ENCODE assay signal across 8 cellular contexts in the genomic region with DNA sequence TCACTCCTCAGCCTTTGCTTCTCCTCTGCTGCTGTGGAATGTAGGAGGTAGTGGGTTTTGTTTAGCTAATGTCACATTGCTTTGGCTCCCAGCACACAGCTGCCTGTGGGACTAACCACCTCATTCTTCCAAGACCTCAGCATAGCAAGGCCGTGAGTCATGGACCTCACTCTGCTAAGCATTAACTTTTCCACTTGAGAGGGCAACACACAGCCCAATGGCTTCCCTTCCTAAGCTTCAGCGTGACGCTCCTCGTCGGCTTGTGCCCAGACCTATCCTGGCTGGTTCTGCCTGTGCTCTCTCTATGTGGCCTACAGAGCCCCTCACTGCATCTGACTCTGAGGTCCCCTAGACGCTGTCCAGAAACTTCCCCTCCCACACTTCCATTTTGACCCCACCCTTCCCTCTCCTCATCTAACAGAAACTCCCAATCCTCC. TPM values are rescaled to one million over a fixed set of nuclear protein-coding genes. Genes with fewer than 3 reads are reported as not detected.
DNase-seq lines count a peak whose midpoint lies in the region; FAIRE-seq and TF ChIP-seq lines count a peak whose summit lies in the region.

No MANE protein-coding gene starts in this region.

- DNase-seq in ACHN (peak; percentile 100), M059J (ENCODE audit: low read depth) (peak; percentile 100), erythroblast (lab: John Stamatoyannopoulos, UW) (no peak), NCI-H446 treated with DMSO at 0.1 percent for 48 hours (lab: John Stamatoyannopoulos, UW) (no peak), GM19239 (ENCODE audit: insufficient read length, low spot score) (no peak)
- no peak for DNase-seq in activated CD4-positive, alpha-beta T cell treated with anti-CD3 and anti-CD28 coated beads for 4 hours

- H3K27me3 ChIP-seq in mucosa of rectum (ENCODE audit: control insufficient read depth in 2 of 2, insufficient read depth in 2 of 2, low read length in 2 of 2) = no peaks in the 10 kb centered on the region

- TF ChIP-seq POLR2A in erythroblast (IDR thresholded peaks at IDR 0.05; ENCODE audit: low read length) = no peak

- H3K4me1 ChIP-seq in mucosa of rectum (ENCODE audit: control insufficient read depth in 2 of 2, insufficient read depth in 2 of 2, low read length in 2 of 2) = peaks cover 14 to 18% of the 10 kb centered on the region in 2 donors

- no peak overlapping the region for H3K4me3 ChIP-seq in mucosa of rectum (ENCODE audit: low read length in 2 of 2)

- peak overlapping the region; percentile 74 to 77 for H3K27ac ChIP-seq in mucosa of rectum (ENCODE audit: low read depth in 2 of 2, low read length in 2 of 2)

- no peaks in the 10 kb centered on the region for H3K9me3 ChIP-seq in mucosa of rectum (ENCODE audit: control insufficient read depth in 2 of 2, low read length in 2 of 2)

- in situ Hi-C loops in ACHN (cut with HindIII; ENCODE audit: low pct_ligation_motif_present, low pct_unique_long_range_greater_than_20kb, low sequenced_read_pairs) = no loop called here

- peak overlapping the region; percentile 24 to 35 for H3K9ac ChIP-seq in mucosa of rectum (ENCODE audit: low read depth in 1 of 2, low read length in 2 of 2)

- peak; percentile 91 for FAIRE-seq in endometrium (lab: Jason Lieb, UNC)
- FAIRE-seq in GM19239 (lab: Jason Lieb, UNC) = no peak

- H3K36me3 ChIP-seq in mucosa of rectum (ENCODE audit: control insufficient read depth in 2 of 2, insufficient read depth in 2 of 2, low read length in 2 of 2) = peaks cover 0 to 11% of the 10 kb centered on the region in 2 donors

RNA-seq across cellular contexts. Expression of a gene that starts 23.3 kb away (rescaled TPM):
- 80.3 and 128 TPM in 2 replicates for total RNA-seq in M059J (2014; rRNA removed; shearing (Covaris generic))

RNA-seq across cellular contexts. Expression of a gene that starts 37.6 kb away (rescaled TPM):
- total RNA-seq in M059J (2014; rRNA removed; shearing (Covaris generic)) = 85.5 and 87.9 TPM in 2 replicates

Comparison
In these comparisons a context has a peak if more than half of its experiments do, and no peak if none do; other contexts are left out.
1. DNase-seq: peak in ACHN (single experiment) and M059J (single experiment); none in erythroblast (0 of 2), NCI-H446 treated with DMSO at 0.1 percent for 48 hours (single experiment), GM19239 (single experiment) and activated CD4-positive, alpha-beta T cell treated with anti-CD3 and anti-CD28 coated beads for 4 hours (0 of 2).